In genomic region chr6:111564482-111564945, GRCh38 we compare ENCODE assay signal across 8 cellular contexts. TPM values are rescaled to one million over a fixed set of nuclear protein-coding genes. Genes with fewer than 3 reads are reported as not detected.
DNase-seq lines count a peak whose midpoint lies in the region; ATAC-seq and TF ChIP-seq lines count a peak whose summit lies in the region.

No MANE protein-coding gene starts in this region.

- H3K27ac ChIP-seq in angular gyrus (ENCODE audit: low read depth, low read length) (peak overlapping the region; percentile 57), mesenchymal stem cell (ENCODE audit: low read length, poor library complexity, severe bottlenecking) (no peak overlapping the region)

- WGBS in mesenchymal stem cell = 63% methylated on average over 4 of the region's 4 CpGs

- H3K4me2 ChIP-seq in mesenchymal stem cell (ENCODE audit: low read length, poor library complexity, severe bottlenecking) = no peak overlapping the region

- no peak overlapping the region for H3K23ac ChIP-seq in mesenchymal stem cell (ENCODE audit: low read length in 2 of 2)

- peaks cover 13% of the 10 kb centered on the region for H3K4me1 ChIP-seq in mesenchymal stem cell (ENCODE audit: control insufficient read depth, insufficient read depth, low read depth, low read length)

- no peak overlapping the region for H2BK5ac ChIP-seq in mesenchymal stem cell (ENCODE audit: low read depth, low read length, poor library complexity, severe bottlenecking)

- H3K9me3 Mint-ChIP-seq in natural killer cell = no peaks in the 10 kb centered on the region

- peak overlapping the region; percentile 59 for H3K9ac ChIP-seq in mesenchymal stem cell (ENCODE audit: low read length)

- no peaks in the 10 kb centered on the region for H3K27me3 Mint-ChIP-seq in natural killer cell (ENCODE audit: low read depth in 2 of 2)

- H4K91ac ChIP-seq in mesenchymal stem cell (ENCODE audit: low read length) = no peak overlapping the region

- no peak overlapping the region for H3K4me3 Mint-ChIP-seq in natural killer cell

- H2AFZ ChIP-seq in mesenchymal stem cell (ENCODE audit: low read depth, low read length) = no peak overlapping the region

- TF ChIP-seq CTCF in natural killer cell (IDR thresholded peaks at IDR 0.05) = no peak

- H3K18ac ChIP-seq in mesenchymal stem cell (ENCODE audit: low read depth in 1 of 2, low read length in 2 of 2) = peak overlapping the region in 1 of 2 experiments; percentile 46

- H4K8ac ChIP-seq in mesenchymal stem cell (ENCODE audit: low read length) = no peak overlapping the region

- no peak overlapping the region for H2BK15ac ChIP-seq in mesenchymal stem cell (ENCODE audit: low read depth, poor library complexity, severe bottlenecking)

- ATAC-seq in HG02678 (IDR thresholded peaks at IDR 0.05; ENCODE audit: unreplicated experiment) (peak; percentile 45), natural killer cell (no peak)

- H3K14ac ChIP-seq in mesenchymal stem cell (ENCODE audit: low read length in 2 of 2) = no peak overlapping the region

- H3K27me3 ChIP-seq in mesenchymal stem cell (ENCODE audit: control insufficient read depth in 1 of 2, insufficient read depth in 1 of 2, low read length in 2 of 2) = no peaks in the 10 kb centered on the region

- no peak overlapping the region for H3K4me3 ChIP-seq in mesenchymal stem cell (ENCODE audit: insufficient read depth in 1 of 2, low read depth in 1 of 2, low read length in 2 of 2)

- H3K9me3 ChIP-seq in mesenchymal stem cell (ENCODE audit: control insufficient read depth, low read length) = no peaks in the 10 kb centered on the region

- DNase-seq in Ammon's horn (ENCODE audit: low spot score) (peak; percentile 60), mesenchymal stem cell (peak; percentile 70), natural killer cell (no peak), SIG-M5 (lab: John Stamatoyannopoulos, UW) (no peak), medulla oblongata (ENCODE audit: extremely low spot score) (no peak), mucosa of gallbladder (ENCODE audit: low spot score) (no peak)

- peaks cover 33 to 92% of the 10 kb centered on the region in 2 experiments for H3K36me3 ChIP-seq in mesenchymal stem cell (ENCODE audit: control insufficient read depth in 1 of 2, insufficient read depth in 2 of 2, low read depth in 1 of 2, low read length in 2 of 2)

- no peak overlapping the region for H2BK120ac ChIP-seq in mesenchymal stem cell (ENCODE audit: low read depth, low read length)

- H3K27ac Mint-ChIP-seq in natural killer cell = no peak overlapping the region

- peaks cover 22% of the 10 kb centered on the region for H3K79me1 ChIP-seq in mesenchymal stem cell (replicated peaks; ENCODE audit: low read length, poor library complexity, severe bottlenecking)

- peak overlapping the region in 1 of 2 experiments; percentile 37 for H2BK12ac ChIP-seq in mesenchymal stem cell (ENCODE audit: low read length in 2 of 2)

- peak overlapping the region in 1 of 2 experiments; percentile 43 for H3K4ac ChIP-seq in mesenchymal stem cell (ENCODE audit: low read depth in 1 of 2, low read length in 2 of 2)

- H3K4me1 Mint-ChIP-seq in natural killer cell = peaks cover 19 to 29% of the 10 kb centered on the region in 2 donors

- peaks cover 6% of the 10 kb centered on the region for H3K36me3 Mint-ChIP-seq in natural killer cell

- intact Hi-C loops in natural killer cell (cut with micrococcal nuclease) = no loop called here

- no peak overlapping the region for H2AK5ac ChIP-seq in mesenchymal stem cell (ENCODE audit: low read length, severe bottlenecking)

RNA-seq across cellular contexts. Expression of gene TRAF3IP2, which starts 41.2 kb away (rescaled TPM):
- 12.5 TPM for polyA plus RNA-seq in mesenchymal stem cell (2013, experiment 1 of 2)
- polyA plus RNA-seq in mesenchymal stem cell (2013, experiment 2 of 2) = 13.1 TPM
- total RNA-seq in natural killer cell (10 to 100 TPM in 1 of 3 donors, 1 to 10 TPM in 2; 9.8 to 14.7 (median 9.9) TPM), mucosa of gallbladder (29.7 TPM)

Comparison
In these comparisons a context has a peak if more than half of its experiments do, and no peak if none do; other contexts are left out.
1. DNase-seq: peak in Ammon's horn (single experiment) and mesenchymal stem cell (single experiment); none in natural killer cell (single experiment), SIG-M5 (single experiment), medulla oblongata (single experiment) and mucosa of gallbladder (single experiment).